23 cellular contexts compared by ENCODE assay signal in the genomic region with DNA sequence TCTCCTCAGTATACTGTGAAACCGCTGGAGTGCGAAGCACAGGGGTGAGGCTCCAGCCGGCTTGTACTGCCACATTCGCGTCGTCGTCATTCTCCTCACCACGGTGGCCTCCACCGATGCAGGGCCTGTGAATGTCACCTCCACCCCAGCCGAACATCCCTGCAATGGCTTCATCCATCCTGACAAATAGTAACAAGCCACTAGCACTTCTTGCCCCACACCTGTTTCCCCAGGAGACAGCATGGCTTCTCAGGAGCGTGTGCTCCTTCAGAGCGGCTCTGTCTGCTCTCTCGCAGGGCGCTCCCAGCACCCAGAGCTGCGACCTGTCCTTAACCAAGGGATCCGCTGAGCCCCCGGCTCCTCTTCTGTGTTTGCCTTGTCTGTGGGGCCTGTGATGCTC.
"Had no signal": no experiment of that assay in that cellular context is flagged by ENCODE, and none has a peak within 500 bp of the region (broad histone marks: within the 10 kb centered on the region; RNA-seq: fewer than 3 reads in every experiment).

No MANE protein-coding gene starts in this region.

- H3K27me3 ChIP-seq: MG63 had no signal

- H3K4me3 ChIP-seq: MG63, PC-9 had no signal

- H3K9me3 ChIP-seq: MG63 had no signal

- H3K4me2 ChIP-seq: PC-9 had no signal

- FAIRE-seq: astrocyte had no signal

- H3K36me3 ChIP-seq: MG63 had no signal

- DNase-seq: activated CD4-positive, alpha-beta memory T cell treated with anti-CD3 and anti-CD28 coated beads, Interleukin-2, amount 10 ng/mL, durations not matched to agents 7 days and 5 days; activated CD4-positive, alpha-beta T cell treated with anti-CD3 and anti-CD28 coated beads for 36 hours; activated CD4-positive, alpha-beta T cell treated with anti-CD3 and anti-CD28 coated beads, Interleukin-2, amount 50 U/mL, for 1 hour; activated CD4-positive, CD25-positive, alpha-beta regulatory T cell; activated gamma-delta T cell; activated naive CD4-positive, alpha-beta T cell treated with anti-CD3 and anti-CD28 coated beads for 36 hours; activated T-cell treated with anti-CD3 and anti-CD28 coated beads for 4 hours; activated T-cell treated with anti-CD3 and anti-CD28 coated beads, Interleukin-2, amount 50 U/mL, for 48 hours; amygdala; MG63; NCI-H1105 treated with DMSO at 0.1 percent for 48 hours; NCI-H1436 treated with DMSO at 0.1 percent for 48 hours; NCI-H187; NCI-H2081; NCI-H510A treated with DMSO at 0.1 percent for 48 hours; NCI-H69; PC-9; SIG-M5; T-cell; T-helper 2 cell had no signal

- ATAC-seq: activated CD4-positive, alpha-beta T cell treated with anti-CD3 and anti-CD28 coated beads for 36 hours; activated T-helper 17 cell treated with anti-CD3 and anti-CD28 coated beads, Interleukin-2, amount 50 U/mL, for 72 hours; T-cell had no signal

- H3K27ac ChIP-seq: PC-9, VCaP had no signal

- H2AFZ ChIP-seq: PC-9 had no signal
